In the genomic region with DNA sequence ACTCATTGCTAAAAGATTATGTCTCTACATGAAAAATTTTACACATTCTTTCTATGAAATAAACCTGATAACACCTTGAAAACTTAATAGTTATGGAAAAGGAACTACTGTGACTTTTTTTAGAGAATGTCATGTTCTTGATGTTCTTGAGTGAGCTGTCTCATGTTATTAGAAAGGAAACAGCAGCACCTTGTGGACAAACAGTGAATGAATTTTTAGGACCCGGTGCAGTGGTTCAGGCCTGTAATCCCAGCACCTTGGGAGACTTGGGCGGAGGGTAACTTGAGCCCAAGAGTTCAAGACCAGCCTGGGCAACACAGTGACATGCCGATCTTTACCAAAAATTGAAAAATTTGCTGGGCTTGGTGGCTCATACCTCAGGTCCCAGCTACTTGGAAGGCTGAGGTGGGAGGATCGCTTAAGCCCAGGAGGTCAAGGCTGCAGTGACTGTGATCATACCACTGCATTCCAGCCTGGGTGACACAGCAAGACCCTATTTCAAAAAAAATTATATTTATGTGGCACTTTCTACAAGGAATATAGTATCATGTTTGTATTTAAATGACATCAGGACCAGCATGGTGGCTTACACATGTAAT, we compare ENCODE assay signal across 8 cellular contexts.
DNase-seq lines count a peak whose midpoint lies in the region; ATAC-seq and TF ChIP-seq lines count a peak whose summit lies in the region.
"Not testable (repeated sequence)": the region's sequence is repeated elsewhere in the genome, so short reads cannot be mapped to it uniquely, and the experiment has no call there.

No MANE protein-coding gene starts in this region.

- intact Hi-C loops in MCF 10A (cut with micrococcal nuclease): not testable (repeated sequence)

- POLR2A ChIA-PET in HEK293 (lab: Yijun Ruan, JAX); RWPE1 (lab: Yijun Ruan, JAX; ENCODE audit: low non-redundant PET); MCF 10A (lab: Yijun Ruan, JAX): not testable (repeated sequence)

- not testable (repeated sequence) for H3K9me2 ChIP-seq in MM.1S (replicated peaks; ENCODE audit: insufficient read depth, low read length)

- H3F3A ChIP-seq in MM.1S (ENCODE audit: insufficient read depth, low read length): not testable (repeated sequence)

- not testable (repeated sequence) for ATAC-seq in foreskin keratinocyte

- not testable (repeated sequence) for H3K79me2 ChIP-seq in MM.1S (ENCODE audit: low read length)

- DNase-seq in ELR (ENCODE audit: low read depth) (peak; percentile 31), MM.1S (peak; percentile 18), MCF 10A (ENCODE audit: unreplicated experiment) (peak; percentile 16), non-pigmented ciliary epithelial cell (ENCODE audit: low read depth) (peak; percentile 4)
- DNase-seq in RWPE1 (ENCODE audit: low spot score); foreskin keratinocyte: not testable (repeated sequence)

- H3K9me3 ChIP-seq in HEK293 (ENCODE audit: control insufficient read depth, insufficient read depth, low read depth, low read length); MM.1S (replicated peaks; ENCODE audit: insufficient read depth, low read length): not testable (repeated sequence)

- BruUV-seq in MCF 10A (replicated peaks; lab: Mats Ljungman, UMichigan): not testable (repeated sequence)

- not testable (repeated sequence) for H2AFZ ChIP-seq in MM.1S (ENCODE audit: low read length)

- H3K9me3 Mint-ChIP-seq in MCF 10A (ENCODE audit: unreplicated experiment): not testable (repeated sequence)

- H3K4me3 ChIP-seq in HEK293 (ENCODE audit: low read depth, low read length); MM.1S (ENCODE audit: low read length): not testable (repeated sequence)

- H3K4me2 ChIP-seq in MM.1S (ENCODE audit: low read depth, low read length): not testable (repeated sequence)

- H3K36me3 ChIP-seq in HEK293 (ENCODE audit: control insufficient read depth in 2 of 2, insufficient read depth in 1 of 2, low read length in 2 of 2); MM.1S (replicated peaks; ENCODE audit: insufficient read depth, low read length): not testable (repeated sequence)

- not testable (repeated sequence) for H4K20me1 ChIP-seq in MM.1S (ENCODE audit: insufficient read depth, low read length)

- not testable (repeated sequence) for H3K36me3 Mint-ChIP-seq in MCF 10A (ENCODE audit: insufficient read depth, unreplicated experiment)

- not testable (repeated sequence) for H3K4me3 Mint-ChIP-seq in MCF 10A (ENCODE audit: unreplicated experiment)

- not testable (repeated sequence) for H3K27ac Mint-ChIP-seq in MCF 10A (ENCODE audit: low read depth, unreplicated experiment)

- H3K27me3 ChIP-seq in MM.1S (replicated peaks; ENCODE audit: insufficient read depth, low read length); foreskin keratinocyte: not testable (repeated sequence)

- H3K9ac ChIP-seq in MM.1S (ENCODE audit: low read length): not testable (repeated sequence)

- CTCF ChIA-PET in HEK293 (lab: Yijun Ruan, JAX) (interaction anchor here (0.6 kb wide), 1 partner anchor 483 kb away, joined by 3 read pairs; no protein-coding TSS in a partner anchor), MCF 10A (lab: Yijun Ruan, JAX) (interaction anchor here (0.6 to 1.1 kb wide), 5 partner anchors 11 to 482 kb away, joined by 3 read pairs; no protein-coding TSS in a partner anchor)
- CTCF ChIA-PET in RWPE1 (lab: Yijun Ruan, JAX): not testable (repeated sequence)

- TF ChIP-seq CTCF in 22Rv1 (IDR thresholded peaks at IDR 0.05): peak; percentile 69
- not testable (repeated sequence) for TF ChIP-seq CTCF in HEK293 (tag by site-specific recombination; IDR thresholded peaks at IDR 0.05)
- peak; percentile 12; the same call in 1 of the 2 replicates for TF ChIP-seq CTCF in MM.1S (IDR thresholded peaks at IDR 0.05; ENCODE audit: low read length)
- peak; percentile 65 for TF ChIP-seq CTCF in RWPE1 (conservative IDR thresholded peaks at IDR 0.05; ENCODE audit: low read depth)
- peak; percentile 70 for TF ChIP-seq CTCF in MCF 10A (IDR thresholded peaks at IDR 0.05; ENCODE audit: unreplicated experiment)
- TF ChIP-seq CTCF in foreskin keratinocyte (conservative IDR thresholded peaks at IDR 0.05): peak; percentile 13

- H3K27me3 Mint-ChIP-seq in MCF 10A (ENCODE audit: insufficient read depth, unreplicated experiment): peaks cover 11% of the 10 kb centered on the region

- H3K4me1 ChIP-seq in HEK293 (ENCODE audit: control insufficient read depth, insufficient read depth, low read length); MM.1S (ENCODE audit: low read length); foreskin keratinocyte: not testable (repeated sequence)

- not testable (repeated sequence) for H3K27ac ChIP-seq in 22Rv1; HEK293 (ENCODE audit: extremely low read depth, low read depth, low read length); MM.1S (ENCODE audit: low read length); RWPE1; foreskin keratinocyte

- not testable (repeated sequence) for H3K4me1 Mint-ChIP-seq in MCF 10A (ENCODE audit: insufficient read depth, unreplicated experiment)

TF ChIP-seq in HEK293, 187 proteins besides CTCF, POLR2A, EP300 and RAD21:
- TF ChIP-seq ZNF654 (tag by site-specific recombination; IDR thresholded peaks at IDR 0.05; ENCODE audit: low read depth): peak; percentile 76
